ENCODE assay signal across 8 cellular contexts in the genomic region with DNA sequence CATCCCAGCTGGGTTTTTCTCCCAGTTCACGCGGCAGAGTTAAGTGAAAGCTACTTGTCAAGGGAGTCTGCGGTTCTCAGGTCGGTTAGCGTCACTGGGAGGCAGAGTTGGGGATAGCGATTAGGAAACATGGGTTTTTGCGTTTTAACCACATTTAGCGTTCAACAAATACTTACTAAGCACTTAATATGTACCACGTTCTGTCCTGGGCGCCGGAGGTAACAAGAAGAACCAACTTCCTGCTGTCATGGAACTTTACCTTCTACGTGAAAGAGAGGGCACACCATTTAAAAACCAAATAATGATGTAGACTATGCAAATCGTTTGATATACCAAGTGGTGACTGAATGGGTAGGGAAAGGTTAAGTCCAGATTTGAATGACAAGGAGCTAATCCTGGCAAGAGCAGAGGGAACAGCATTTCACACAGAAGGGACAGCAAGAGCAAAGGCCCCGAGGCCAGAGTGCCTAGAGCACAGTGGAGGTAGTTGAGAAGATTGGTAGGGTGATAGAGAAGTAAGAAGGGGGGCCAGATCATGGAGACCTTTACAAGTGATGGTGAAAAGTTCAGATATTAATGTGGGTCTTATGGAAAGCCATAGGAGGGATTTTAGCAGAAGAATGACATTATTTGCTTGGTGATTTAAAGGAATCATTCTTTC. TPM values are rescaled to one million over a fixed set of nuclear protein-coding genes. Genes with fewer than 3 reads are reported as not detected.
A peak's percentile ranks its signal among the peaks of the same experiment; 100 is the strongest.
DNase-seq lines count a peak whose midpoint lies in the region; ATAC-seq and TF ChIP-seq lines count a peak whose summit lies in the region.

No MANE protein-coding gene starts in this region.

- peak overlapping the region; percentile 88 for H3K4me3 Mint-ChIP-seq in memory B cell

- peaks cover 32% of the 10 kb centered on the region for H4K20me1 ChIP-seq in BLaER1

- H3K36me3 ChIP-seq in BLaER1 (peaks cover 23% of the 10 kb centered on the region), upper lobe of right lung (peaks cover 20% of the 10 kb centered on the region)

- in situ Hi-C loops in astrocyte of the cerebellum (cut with HindIII; ENCODE audit: low sequenced_read_pairs) = no loop called here

- peak overlapping the region; percentile 79 for H3K9ac ChIP-seq in BLaER1

- H3K9me3 Mint-ChIP-seq in memory B cell = no peaks in the 10 kb centered on the region

- intact Hi-C loops in upper lobe of right lung (cut with DNase I) = no loop called here

- H3K27ac ChIP-seq in BLaER1 (peak overlapping the region; percentile 82), HL-60 (replicated peaks) (peak overlapping the region; percentile 90), upper lobe of right lung (peak overlapping the region; percentile 90)

- H3K27me3 Mint-ChIP-seq in memory B cell = no peaks in the 10 kb centered on the region

- peak overlapping the region; percentile 98 for H3K27ac Mint-ChIP-seq in memory B cell

- DNase-seq in HL-60 (ENCODE audit: low read depth in 1 of 2, low spot score in 1 of 2) = no peak
- DNase-seq in astrocyte of the cerebellum (ENCODE audit: low read depth) = peak; percentile 35
- peak in 1 of 2 donors; percentile 11 for DNase-seq in memory B cell (ENCODE audit: low spot score in 2 of 2)
- no peak for DNase-seq in upper lobe of right lung
- DNase-seq in mucosa of gallbladder (ENCODE audit: low spot score) = no peak
- no peak for DNase-seq in hepatic stellate cell (ENCODE audit: low spot score)

- H3K4me3 ChIP-seq in BLaER1 (peak overlapping the region; percentile 77), HL-60 (replicated peaks; ENCODE audit: insufficient read depth, low read length) (peak overlapping the region; percentile 59), astrocyte of the cerebellum (ENCODE audit: low read depth, low read length) (peak overlapping the region; percentile 79), upper lobe of right lung (peak overlapping the region; percentile 75)

- H3K36me3 Mint-ChIP-seq in memory B cell = peaks cover 6% of the 10 kb centered on the region

- H3K27me3 ChIP-seq in BLaER1 (no peaks in the 10 kb centered on the region), HL-60 (ENCODE audit: insufficient read depth, poor library complexity, severe bottlenecking) (no peaks in the 10 kb centered on the region), upper lobe of right lung (no peaks in the 10 kb centered on the region)

- TF ChIP-seq CTCF in HL-60 (IDR thresholded peaks at IDR 0.05; ENCODE audit: insufficient read depth, low read length) (no peak), astrocyte of the cerebellum (IDR thresholded peaks at IDR 0.05; ENCODE audit: low read depth, low read length, missing control alignments) (no peak), upper lobe of right lung (IDR thresholded peaks at IDR 0.05) (no peak)

- ATAC-seq in GM19395 (IDR thresholded peaks at IDR 0.05; ENCODE audit: unreplicated experiment) = peak; percentile 7
- peak; percentile 3 for ATAC-seq in memory B cell (ENCODE audit: low read depth)
- ATAC-seq in upper lobe of right lung = no peak

- peak overlapping the region; percentile 87 for H3K4me2 ChIP-seq in BLaER1

- H3K9me3 ChIP-seq in BLaER1 (no peaks in the 10 kb centered on the region), upper lobe of right lung (no peaks in the 10 kb centered on the region)

- H3K4me1 ChIP-seq in BLaER1 (peaks cover 33% of the 10 kb centered on the region), upper lobe of right lung (peaks cover 24% of the 10 kb centered on the region)

- H3K4me1 Mint-ChIP-seq in memory B cell = peaks cover 30% of the 10 kb centered on the region

RNA-seq across cellular contexts. Expression of a gene that starts 0.7 kb away (rescaled TPM):
- total RNA-seq in upper lobe of right lung (18.4 TPM), mucosa of gallbladder (12.9 TPM)

RNA-seq across cellular contexts. Expression of a gene that starts 0.8 kb away (rescaled TPM):
- not detected for total RNA-seq in upper lobe of right lung
- not detected for total RNA-seq in mucosa of gallbladder
